8 cellular contexts compared by ENCODE assay signal in genomic region chr2:162840598-162841246, GRCh38.
A peak's percentile ranks its signal among the peaks of the same experiment; 100 is the strongest.
DNase-seq lines count a peak whose midpoint lies in the region; ATAC-seq and TF ChIP-seq lines count a peak whose summit lies in the region.

No MANE protein-coding gene starts in this region.

- no peak overlapping the region for H3K4me3 ChIP-seq in epithelial cell of esophagus (ENCODE audit: low read length)

- no peak overlapping the region for H3K27ac ChIP-seq in RWPE1

- POLR2A ChIA-PET in RWPE1 (lab: Yijun Ruan, JAX; ENCODE audit: low non-redundant PET) = no interaction called here

- DNase-seq in stimulated activated CD4-positive, alpha-beta T cell treated with anti-CD3 and anti-CD28 coated beads, Interleukin-15, amount 100 ng/mL, for 24 hours = peak; percentile 17
- no peak for DNase-seq in stimulated activated CD4-positive, alpha-beta T cell treated with anti-CD3 and anti-CD28 coated beads, Interleukin-12 subunit alpha, Interleukin-12 subunit beta, amount 100 ng/mL, for 4 hours
- peak; percentile 48 for DNase-seq in RWPE1 (ENCODE audit: low spot score)
- DNase-seq in epithelial cell of esophagus (ENCODE audit: low read depth) = peak; percentile 90
- DNase-seq in non-pigmented ciliary epithelial cell (ENCODE audit: low read depth) = peak; percentile 52

- CTCF ChIA-PET in RWPE1 (lab: Yijun Ruan, JAX) = no interaction called here

- ATAC-seq in HG03095 (IDR thresholded peaks at IDR 0.05; ENCODE audit: unreplicated experiment) (peak; percentile 81), GM21717 (IDR thresholded peaks at IDR 0.05; ENCODE audit: unreplicated experiment) (no peak), GM18498 (IDR thresholded peaks at IDR 0.05; ENCODE audit: unreplicated experiment) (no peak)

- TF ChIP-seq CTCF in RWPE1 (conservative IDR thresholded peaks at IDR 0.05; ENCODE audit: low read depth) (no peak), epithelial cell of esophagus (IDR thresholded peaks at IDR 0.05; ENCODE audit: insufficient read depth, low read depth, low read length, missing control alignments) (no peak)
